23 cellular contexts compared by ENCODE assay signal in genomic region chr17:72212041-72212440, GRCh38.
"Had no signal": no experiment of that assay in that cellular context is flagged by ENCODE, and none has a peak within 500 bp of the region (broad histone marks: within the 10 kb centered on the region; RNA-seq: fewer than 3 reads in every experiment).

No MANE protein-coding gene starts in this region.

- ATAC-seq: effector memory CD8-positive, alpha-beta T cell; esophagus mucosa; foreskin keratinocyte; gastrocnemius medialis; gastroesophageal sphincter; heart left ventricle; heart right ventricle had no signal

- DNase-seq: colonic mucosa; cortex of kidney; dermis blood vessel endothelial cell; dorsolateral prefrontal cortex; effector CD4-positive, alpha-beta T cell; effector CD8-positive, alpha-beta T cell; effector memory CD4-positive, alpha-beta T cell; effector memory CD8-positive, alpha-beta T cell; erythroblast; esophagus squamous epithelium; foreskin fibroblast; foreskin keratinocyte; foreskin melanocyte; gastrocnemius medialis; glutamatergic neuron; head of caudate nucleus; heart left ventricle; heart right ventricle had no signal

- H3K36me3 ChIP-seq: colonic mucosa, esophagus muscularis mucosa, esophagus squamous epithelium, gastrocnemius medialis, gastroesophageal sphincter, heart left ventricle, heart right ventricle had no signal

- H3K27me3 Mint-ChIP-seq: dendritic cell treated with granulocyte-macrophage colony-stimulating factor and Interleukin-4, amounts not matched to agents 40 ng/mL and 50 ng/mL, for 4 days; effector memory CD8-positive, alpha-beta T cell had no signal

- H3K27ac ChIP-seq: colonic mucosa, dorsolateral prefrontal cortex, epithelial cell of prostate, esophagus muscularis mucosa, esophagus squamous epithelium, foreskin keratinocyte, gastrocnemius medialis, gastroesophageal sphincter, heart left ventricle, heart right ventricle had no signal

- H3K4me1 ChIP-seq: colonic mucosa, esophagus muscularis mucosa, esophagus squamous epithelium, foreskin keratinocyte, gastrocnemius medialis, gastroesophageal sphincter, heart left ventricle, heart right ventricle had no signal

- H3K27ac Mint-ChIP-seq: dendritic cell treated with granulocyte-macrophage colony-stimulating factor and Interleukin-4, amounts not matched to agents 40 ng/mL and 50 ng/mL, for 4 days; effector memory CD8-positive, alpha-beta T cell had no signal

- H3K27me3 ChIP-seq: colonic mucosa, dorsolateral prefrontal cortex, gastrocnemius medialis had no signal

- H3K4me3 Mint-ChIP-seq: dendritic cell treated with granulocyte-macrophage colony-stimulating factor and Interleukin-4, amounts not matched to agents 40 ng/mL and 50 ng/mL, for 4 days; effector memory CD8-positive, alpha-beta T cell had no signal

- H3K9me3 ChIP-seq: colonic mucosa, esophagus squamous epithelium, gastrocnemius medialis had no signal

- H3K9me3 Mint-ChIP-seq: dendritic cell treated with granulocyte-macrophage colony-stimulating factor and Interleukin-4, amounts not matched to agents 40 ng/mL and 50 ng/mL, for 4 days had no signal

- H3K4me3 ChIP-seq: colonic mucosa, dorsolateral prefrontal cortex, esophagus muscularis mucosa, esophagus squamous epithelium, gastrocnemius medialis, gastroesophageal sphincter, heart left ventricle, heart right ventricle had no signal
